1 cellular context compared by ENCODE assay signal in genomic region chr10:52949899-52950298, GRCh38.
TF ChIP-seq lines count a peak whose summit lies in the region.

No MANE protein-coding gene starts in this region.

TF ChIP-seq in SK-N-SH, 30 proteins besides CTCF, POLR2A, EP300 and RAD21 (continued from another document):
- TF ChIP-seq, protein P1, sequence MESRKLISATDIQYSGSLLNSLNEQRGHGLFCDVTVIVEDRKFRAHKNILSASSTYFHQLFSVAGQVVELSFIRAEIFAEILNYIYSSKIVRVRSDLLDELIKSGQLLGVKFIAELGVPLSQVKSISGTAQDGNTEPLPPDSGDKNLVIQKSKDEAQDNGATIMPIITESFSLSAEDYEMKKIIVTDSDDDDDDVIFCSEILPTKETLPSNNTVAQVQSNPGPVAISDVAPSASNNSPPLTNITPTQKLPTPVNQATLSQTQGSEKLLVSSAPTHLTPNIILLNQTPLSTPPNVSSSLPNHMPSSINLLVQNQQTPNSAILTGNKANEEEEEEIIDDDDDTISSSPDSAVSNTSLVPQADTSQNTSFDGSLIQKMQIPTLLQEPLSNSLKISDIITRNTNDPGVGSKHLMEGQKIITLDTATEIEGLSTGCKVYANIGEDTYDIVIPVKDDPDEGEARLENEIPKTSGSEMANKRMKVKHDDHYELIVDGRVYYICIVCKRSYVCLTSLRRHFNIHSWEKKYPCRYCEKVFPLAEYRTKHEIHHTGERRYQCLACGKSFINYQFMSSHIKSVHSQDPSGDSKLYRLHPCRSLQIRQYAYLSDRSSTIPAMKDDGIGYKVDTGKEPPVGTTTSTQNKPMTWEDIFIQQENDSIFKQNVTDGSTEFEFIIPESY (IDR thresholded peaks at IDR 0.05; ENCODE audit: borderline replicate concordance, low read depth): no peak
